Comparison of ENCODE assay signal across 14 cellular contexts in the genomic region with DNA sequence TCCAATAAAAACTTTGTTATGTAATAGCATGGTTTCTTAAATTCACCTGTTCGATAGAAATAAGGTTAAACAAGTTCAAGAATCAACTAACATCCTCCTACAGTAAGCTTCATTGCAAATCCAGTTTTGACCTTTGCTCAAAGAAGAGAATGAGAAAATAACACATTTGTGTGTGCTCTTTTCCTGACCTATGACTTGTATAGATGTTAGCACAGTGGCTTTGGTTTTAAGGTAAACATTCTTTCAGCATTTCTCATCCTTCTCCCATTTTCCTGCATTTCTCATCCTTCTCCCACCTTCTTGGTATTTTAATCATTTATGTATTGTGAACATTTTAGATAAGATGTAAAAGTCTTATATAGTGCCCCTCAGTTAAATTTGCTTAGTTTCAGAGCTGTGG.
DNase-seq lines count a peak whose midpoint lies in the region; ATAC-seq, FAIRE-seq and TF ChIP-seq lines count a peak whose summit lies in the region.
"Had no signal": no experiment of that assay in that cellular context is flagged by ENCODE, and none has a peak within 500 bp of the region (broad histone marks: within the 10 kb centered on the region; RNA-seq: fewer than 3 reads in every experiment).

No MANE protein-coding gene starts in this region.

- POLR2A ChIA-PET in Caco-2 (lab: Charles Lee) = interaction anchor here (0.6 kb wide), 1 partner anchor 31 kb away, joined by 3 read pairs; no protein-coding TSS in a partner anchor
- POLR2A ChIA-PET in CD4-positive, alpha-beta T cell (lab: Charles Lee) = interaction anchor here (0.8 kb wide), 1 partner anchor 52 kb away, joined by 3 read pairs; no protein-coding TSS in a partner anchor

- H3K9me3 Mint-ChIP-seq in Caco-2 (ENCODE audit: unreplicated experiment) = peaks cover 22% of the 10 kb centered on the region
- peaks cover 15% of the 10 kb centered on the region for H3K9me3 Mint-ChIP-seq in osteocyte (ENCODE audit: unreplicated experiment)
- H3K9me3 Mint-ChIP-seq in CD4-positive, alpha-beta T cell = no peaks in the 10 kb centered on the region
- H3K9me3 Mint-ChIP-seq: GM23338 had no signal

- no peak for ATAC-seq in GM21360 (IDR thresholded peaks at IDR 0.05; ENCODE audit: unreplicated experiment)
- ATAC-seq in CD4-positive, alpha-beta T cell (ENCODE audit: poor library complexity) = no peak
- ATAC-seq: GM23338 had no signal

- TF ChIP-seq CTCF in Caco-2 (IDR thresholded peaks at IDR 0.05; ENCODE audit: insufficient read depth in 1 of 2, low read depth in 1 of 2, low read length in 1 of 2, severe bottlenecking in 1 of 2, unreplicated experiment in 1 of 2) = no peak
- no peak for TF ChIP-seq CTCF in bronchial epithelial cell (IDR thresholded peaks at IDR 0.05; ENCODE audit: insufficient read depth, low read length, severe bottlenecking)
- TF ChIP-seq CTCF in osteocyte (IDR thresholded peaks at IDR 0.05) = no peak
- TF ChIP-seq CTCF in CD4-positive, alpha-beta T cell (IDR thresholded peaks at IDR 0.05) = no peak

- H3K36me3 ChIP-seq in Caco-2 (ENCODE audit: control insufficient read depth, insufficient read depth, low read length) (no peaks in the 10 kb centered on the region; the same call in 1 of the 2 replicates), bronchial epithelial cell (ENCODE audit: control insufficient read depth, insufficient read depth, low read length) (no peaks in the 10 kb centered on the region)

- H3K36me3 Mint-ChIP-seq in Caco-2 (ENCODE audit: insufficient read depth, unreplicated experiment) = peaks cover 7% of the 10 kb centered on the region
- peaks cover 6% of the 10 kb centered on the region for H3K36me3 Mint-ChIP-seq in osteocyte (ENCODE audit: unreplicated experiment)
- no peaks in the 10 kb centered on the region for H3K36me3 Mint-ChIP-seq in CD4-positive, alpha-beta T cell (ENCODE audit: low read depth)

- no peak overlapping the region for H3K4me3 ChIP-seq in Caco-2 (ENCODE audit: low read depth, low read length)
- no peak overlapping the region for H3K4me3 ChIP-seq in bronchial epithelial cell (ENCODE audit: low read depth, low read length)
- H3K4me3 ChIP-seq: GM23338 had no signal

- H3K4me3 Mint-ChIP-seq in Caco-2 (ENCODE audit: unreplicated experiment) (peak overlapping the region; percentile 54), osteocyte (ENCODE audit: unreplicated experiment) (no peak overlapping the region)
- no peak overlapping the region for H3K4me3 Mint-ChIP-seq in CD4-positive, alpha-beta T cell
- H3K4me3 Mint-ChIP-seq: GM23338 had no signal

- peaks cover 59% of the 10 kb centered on the region for H3K4me1 ChIP-seq in Caco-2

- H3K27me3 Mint-ChIP-seq in Caco-2 (ENCODE audit: insufficient read depth, unreplicated experiment) = no peaks in the 10 kb centered on the region
- H3K27me3 Mint-ChIP-seq in osteocyte (ENCODE audit: unreplicated experiment) = no peaks in the 10 kb centered on the region
- H3K27me3 Mint-ChIP-seq in CD4-positive, alpha-beta T cell = no peaks in the 10 kb centered on the region

- DNase-seq in Caco-2 = peak in 1 of 2 experiments; percentile 33
- peak; percentile 4 for DNase-seq in DMS53 treated with DMSO at 0.1 percent for 48 hours (lab: John Stamatoyannopoulos, UW; ENCODE audit: unreplicated experiment)
- peak; percentile 15 for DNase-seq in HuH-7.5 (ENCODE audit: low spot score)
- DNase-seq in bronchial epithelial cell (ENCODE audit: low read depth) = peak; percentile 37
- no peak for DNase-seq in RCC 7860 (ENCODE audit: low spot score)
- no peak for DNase-seq in osteocyte (ENCODE audit: extremely low spot score, unreplicated experiment)
- no peak for DNase-seq in CD4-positive, alpha-beta T cell
- DNase-seq: DND-41, GF-D8, H7 had no signal

- no peak overlapping the region for H3K27ac ChIP-seq in CD4-positive, alpha-beta T cell (ENCODE audit: low read depth, low read length)
- H3K27ac ChIP-seq: HL-60 had no signal

- peaks cover 49% of the 10 kb centered on the region for H3K4me1 Mint-ChIP-seq in Caco-2 (ENCODE audit: low read depth, unreplicated experiment)
- peaks cover 43% of the 10 kb centered on the region for H3K4me1 Mint-ChIP-seq in osteocyte (ENCODE audit: unreplicated experiment)
- no peaks in the 10 kb centered on the region for H3K4me1 Mint-ChIP-seq in CD4-positive, alpha-beta T cell (ENCODE audit: low read depth)

- H3K27me3 ChIP-seq in Caco-2 (replicated peaks; ENCODE audit: control insufficient read depth, insufficient read depth, low read length) = no peaks in the 10 kb centered on the region
- H3K27me3 ChIP-seq in bronchial epithelial cell (ENCODE audit: control insufficient read depth, insufficient read depth, low read length) = no peaks in the 10 kb centered on the region
- H3K27me3 ChIP-seq in CD4-positive, alpha-beta T cell (ENCODE audit: control insufficient read depth, insufficient read depth, low read length) = no peaks in the 10 kb centered on the region

- peak overlapping the region; percentile 43 for H3K27ac Mint-ChIP-seq in Caco-2 (ENCODE audit: unreplicated experiment)
- H3K27ac Mint-ChIP-seq in osteocyte (ENCODE audit: unreplicated experiment) = no peak overlapping the region
- no peak overlapping the region for H3K27ac Mint-ChIP-seq in CD4-positive, alpha-beta T cell
- H3K27ac Mint-ChIP-seq: GM23338 had no signal

- intact Hi-C loops in Caco-2 (cut with micrococcal nuclease; ENCODE audit: unreplicated experiment) = loop anchor here (1.0 kb wide), 4 partner anchors 16 to 77 kb away; no protein-coding TSS in a partner anchor
- intact Hi-C loops in CD4-positive, alpha-beta T cell (cut with DNase I, micrococcal nuclease) = no loop called here

- CTCF ChIA-PET in Caco-2 (lab: Charles Lee) = no interaction called here
- CTCF ChIA-PET in CD4-positive, alpha-beta T cell (lab: Charles Lee) = interaction anchor here (1.3 kb wide), 1 partner anchor 26 kb away, joined by 3 read pairs; no protein-coding TSS in a partner anchor

- FAIRE-seq in bronchial epithelial cell (lab: Jason Lieb, UNC) = no peak
- FAIRE-seq in RCC 7860 (lab: Jason Lieb, UNC) = no peak
- FAIRE-seq: GM18507 had no signal

- no peaks in the 10 kb centered on the region for H3K9me3 ChIP-seq in Caco-2
- no peaks in the 10 kb centered on the region for H3K9me3 ChIP-seq in CD4-positive, alpha-beta T cell (ENCODE audit: control insufficient read depth, low read length)

- no TSS peak for BruUV-seq in Caco-2 (replicated peaks; lab: Mats Ljungman, UMichigan)

Comparison
In these comparisons a context has a peak if more than half of its experiments do, and no peak if none do; other contexts are left out.
1. DNase-seq: peak in DMS53 treated with DMSO at 0.1 percent for 48 hours (single experiment), HuH-7.5 (single experiment) and bronchial epithelial cell (single experiment); none in RCC 7860 (single experiment), osteocyte (single experiment) and CD4-positive, alpha-beta T cell (0 of 10).